Comparison of ENCODE assay signal across 12 cellular contexts in the genomic region with DNA sequence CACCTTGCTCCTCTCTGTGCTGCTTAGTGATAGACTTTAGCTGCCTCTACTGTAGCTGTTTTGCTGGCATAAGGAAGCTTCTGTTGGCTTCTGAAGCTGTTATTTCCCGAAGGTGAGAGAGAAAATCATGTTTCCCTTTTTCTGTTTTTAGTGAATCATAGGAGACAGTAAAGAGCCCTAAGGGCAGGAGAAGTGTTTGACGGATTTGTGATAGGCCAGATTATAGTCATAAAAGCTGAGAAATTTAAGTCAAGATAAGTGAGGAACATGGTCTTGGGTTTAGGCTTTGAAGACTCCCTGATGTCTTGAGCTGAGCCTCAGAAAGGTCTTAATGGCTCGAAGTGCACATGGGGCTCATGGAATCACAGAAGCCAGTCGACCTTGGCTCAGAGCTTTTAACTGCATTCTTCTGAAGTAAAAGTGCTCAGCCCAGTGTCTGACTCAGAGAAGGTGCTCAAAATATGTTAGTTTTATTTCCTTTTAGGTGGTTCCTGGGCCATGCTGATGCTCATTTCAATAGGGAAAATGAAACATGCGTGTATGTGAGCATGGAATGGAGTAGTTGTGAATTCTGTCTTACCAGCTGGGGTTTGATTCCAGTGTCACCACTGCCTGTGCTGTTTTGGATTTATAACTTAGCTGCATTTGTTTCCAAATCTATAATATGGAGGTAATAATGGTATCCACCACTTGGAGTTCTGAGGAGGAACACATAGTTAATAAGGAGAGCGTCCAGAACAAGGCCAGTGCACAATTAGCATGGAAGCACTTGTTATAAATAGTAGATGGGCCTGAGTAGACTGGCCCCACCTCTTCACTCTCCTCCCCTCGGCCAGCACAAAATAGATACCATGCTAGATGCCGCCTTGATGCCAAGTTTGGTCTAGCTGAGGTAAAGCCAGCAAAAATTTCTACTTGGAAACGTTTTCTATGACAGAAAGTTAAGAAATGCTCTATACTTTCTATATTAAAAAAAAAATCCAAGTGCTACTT.
DNase-seq lines count a peak whose midpoint lies in the region; ATAC-seq and TF ChIP-seq lines count a peak whose summit lies in the region.
"Had no signal": no experiment of that assay in that cellular context is flagged by ENCODE, and none has a peak within 500 bp of the region (broad histone marks: within the 10 kb centered on the region; RNA-seq: fewer than 3 reads in every experiment).

No MANE protein-coding gene starts in this region.

- no peaks in the 10 kb centered on the region for H3K36me3 ChIP-seq in smooth muscle cell (ENCODE audit: low read depth)
- no peaks in the 10 kb centered on the region for H3K36me3 ChIP-seq in CD8-positive, alpha-beta T cell (ENCODE audit: insufficient read depth, low read length)

- H4K20me1 ChIP-seq in smooth muscle cell (ENCODE audit: low read depth): peaks cover 5% of the 10 kb centered on the region

- no peak overlapping the region for H3K9ac ChIP-seq in smooth muscle cell (ENCODE audit: low read depth)

- H3K27ac ChIP-seq in smooth muscle cell (ENCODE audit: low read depth): peak overlapping the region; percentile 56
- no peak overlapping the region for H3K27ac ChIP-seq in CD8-positive, alpha-beta T cell (ENCODE audit: low read depth, low read length)

- CTCF ChIA-PET in CD8-positive, alpha-beta T cell (lab: Charles Lee): no interaction called here

- H3K4me3 Mint-ChIP-seq in CD8-positive, alpha-beta T cell: no peak overlapping the region
- H3K4me3 Mint-ChIP-seq: B cell, neural crest cell had no signal

- intact Hi-C loops in left colon (cut with DNase I, micrococcal nuclease): no loop called here
- intact Hi-C loops in CD8-positive, alpha-beta T cell (cut with DNase I, micrococcal nuclease): no loop called here

- H3K27me3 Mint-ChIP-seq in CD8-positive, alpha-beta T cell (ENCODE audit: low read depth): no peaks in the 10 kb centered on the region
- H3K27me3 Mint-ChIP-seq: B cell had no signal

- peaks cover 21% of the 10 kb centered on the region for H3K4me1 ChIP-seq in smooth muscle cell (ENCODE audit: low read depth)
- no peaks in the 10 kb centered on the region for H3K4me1 ChIP-seq in CD8-positive, alpha-beta T cell (ENCODE audit: insufficient read depth, low read length)

- no peak overlapping the region for H3K4me3 ChIP-seq in epithelial cell of esophagus (ENCODE audit: low read length)
- H3K4me3 ChIP-seq in smooth muscle cell: no peak overlapping the region
- no peak overlapping the region for H3K4me3 ChIP-seq in CD8-positive, alpha-beta T cell (ENCODE audit: low read depth, low read length)

- no peaks in the 10 kb centered on the region for H3K9me3 ChIP-seq in smooth muscle cell (replicated peaks; ENCODE audit: low read depth)
- H3K9me3 ChIP-seq in CD8-positive, alpha-beta T cell (ENCODE audit: low read length): no peaks in the 10 kb centered on the region

- TF ChIP-seq CTCF in epithelial cell of esophagus (IDR thresholded peaks at IDR 0.05; ENCODE audit: insufficient read depth, low read depth, low read length, missing control alignments): no peak
- TF ChIP-seq CTCF in smooth muscle cell (IDR thresholded peaks at IDR 0.05; ENCODE audit: borderline replicate concordance, insufficient read depth, poor library complexity, severe bottlenecking): no peak
- TF ChIP-seq CTCF in CD8-positive, alpha-beta T cell (IDR thresholded peaks at IDR 0.05): no peak

- H3K27me3 ChIP-seq in smooth muscle cell (ENCODE audit: low read depth): no peaks in the 10 kb centered on the region
- H3K27me3 ChIP-seq in CD8-positive, alpha-beta T cell (ENCODE audit: insufficient read depth, low read length): no peaks in the 10 kb centered on the region

- POLR2A ChIA-PET in CD8-positive, alpha-beta T cell (lab: Charles Lee): no interaction called here

- peak; percentile 59 for ATAC-seq in left colon
- ATAC-seq in CD8-positive, alpha-beta T cell: no peak

- peak; percentile 50 for DNase-seq in M059J (ENCODE audit: low read depth)
- peak; percentile 47 for DNase-seq in epithelial cell of esophagus (ENCODE audit: low read depth)
- DNase-seq in left colon: no peak
- no peak for DNase-seq in smooth muscle cell (lab: John Stamatoyannopoulos, UW; ENCODE audit: unreplicated experiment)
- no peak for DNase-seq in dedifferentiated amniotic fluid mesenchymal stem cell (ENCODE audit: extremely low spot score)
- DNase-seq in stimulated activated CD4-positive, alpha-beta T cell treated with anti-CD3 and anti-CD28 coated beads, Interleukin-4, amount 100 ng/mL, for 4 hours: no peak
- no peak for DNase-seq in C1 segment of cervical spinal cord (lab: John Stamatoyannopoulos, UW)
- DNase-seq in CD8-positive, alpha-beta T cell: no peak
- DNase-seq: aorta; NK-92 treated with Interleukin-12 subunit alpha and Interleukin-12 subunit beta, amount 100 ng/mL, for 24 hours had no signal

- H3K9me3 Mint-ChIP-seq in CD8-positive, alpha-beta T cell: no peaks in the 10 kb centered on the region
- H3K9me3 Mint-ChIP-seq: neural crest cell had no signal

- no peaks in the 10 kb centered on the region for H3K4me1 Mint-ChIP-seq in CD8-positive, alpha-beta T cell (ENCODE audit: low read depth)
- H3K4me1 Mint-ChIP-seq: B cell had no signal

- H3K36me3 Mint-ChIP-seq in CD8-positive, alpha-beta T cell: no peaks in the 10 kb centered on the region

- H2AFZ ChIP-seq in smooth muscle cell (ENCODE audit: low read depth): no peak overlapping the region

- H3K27ac Mint-ChIP-seq in CD8-positive, alpha-beta T cell: no peak overlapping the region
- H3K27ac Mint-ChIP-seq: B cell had no signal

- 59% methylated on average over 9 of the region's 9 CpGs for WGBS in smooth muscle cell (ENCODE audit: low lambda C conversion rate)

- H3K79me2 ChIP-seq in smooth muscle cell (ENCODE audit: low read depth): peaks cover 27% of the 10 kb centered on the region

- peak overlapping the region; percentile 58 for H3K4me2 ChIP-seq in smooth muscle cell

- peaks cover 11% of the 10 kb centered on the region for H3F3A ChIP-seq in smooth muscle cell (ENCODE audit: low read depth)

Comparison
In these comparisons a context has a peak if more than half of its experiments do, and no peak if none do; other contexts are left out.
1. DNase-seq: peak in M059J (single experiment) and epithelial cell of esophagus (single experiment); none in left colon (0 of 2), smooth muscle cell (single experiment), dedifferentiated amniotic fluid mesenchymal stem cell (single experiment), stimulated activated CD4-positive, alpha-beta T cell treated with anti-CD3 and anti-CD28 coated beads, Interleukin-4, amount 100 ng/mL, for 4 hours (0 of 2), C1 segment of cervical spinal cord (0 of 14) and CD8-positive, alpha-beta T cell (0 of 7).